In the genomic region with DNA sequence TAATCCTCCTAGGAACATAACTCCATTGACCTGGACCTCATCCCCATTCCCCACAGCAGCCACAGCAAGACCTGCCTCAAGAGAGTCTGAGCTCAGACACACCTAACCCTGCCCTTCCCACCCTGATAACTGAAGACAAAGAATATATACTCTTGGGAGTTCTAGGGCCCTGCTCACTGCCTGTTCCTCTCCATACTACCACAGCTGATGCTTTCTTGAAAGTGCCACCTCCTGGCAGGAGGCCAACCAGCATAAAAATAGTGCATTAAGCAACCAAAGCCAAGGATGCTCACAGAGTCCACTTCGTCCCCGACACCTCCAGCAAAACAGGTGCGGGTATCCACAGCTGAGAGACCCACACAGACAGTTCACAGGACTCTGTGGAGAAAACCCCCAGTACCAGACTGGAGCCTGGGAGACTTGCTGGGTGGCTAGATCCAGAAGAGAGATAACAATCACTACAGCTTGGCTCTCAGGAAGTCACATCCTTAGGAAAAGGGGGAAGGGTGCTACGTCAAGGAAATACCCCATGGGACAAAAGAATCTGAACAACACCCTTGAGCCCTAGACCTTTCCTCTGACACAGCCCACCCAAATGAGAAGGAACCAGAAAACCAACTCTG, we compare ENCODE assay signal across 21 cellular contexts.
"Had no signal": no experiment of that assay in that cellular context is flagged by ENCODE, and none has a peak within 500 bp of the region (broad histone marks: within the 10 kb centered on the region; RNA-seq: fewer than 3 reads in every experiment).

No MANE protein-coding gene starts in this region.

- H3K9ac ChIP-seq: parathyroid adenoma had no signal

- H3K9me3 Mint-ChIP-seq: activated B cell treated with CpG ODN at 0.5 μM for 24 hours; activated CD4-positive, alpha-beta memory T cell treated with anti-CD3 and anti-CD28 coated beads for 36 hours; activated naive CD8-positive, alpha-beta T cell treated with anti-CD3 and anti-CD28 coated beads for 36 hours; activated T-helper 17 cell treated with anti-CD3 and anti-CD28 coated beads, Interleukin-2, amount 50 U/mL, for 72 hours; dendritic cell treated with granulocyte-macrophage colony-stimulating factor and Interleukin-4, amounts not matched to agents 40 ng/mL and 50 ng/mL, for 4 days; natural killer cell treated with Interleukin-12 subunit alpha and Interleukin-12 subunit beta and Interleukin-15 and Interleukin-18, amount 100 ng/mL, for 72 hours had no signal

- H3K27me3 Mint-ChIP-seq: activated B cell treated with CpG ODN at 0.5 μM for 24 hours; activated CD4-positive, alpha-beta memory T cell treated with anti-CD3 and anti-CD28 coated beads for 36 hours; activated naive CD8-positive, alpha-beta T cell treated with anti-CD3 and anti-CD28 coated beads for 36 hours; activated T-helper 17 cell treated with anti-CD3 and anti-CD28 coated beads, Interleukin-2, amount 50 U/mL, for 72 hours; dendritic cell treated with granulocyte-macrophage colony-stimulating factor and Interleukin-4, amounts not matched to agents 40 ng/mL and 50 ng/mL, for 4 days; natural killer cell treated with Interleukin-12 subunit alpha and Interleukin-12 subunit beta and Interleukin-15 and Interleukin-18, amount 100 ng/mL, for 72 hours had no signal

- H3K27ac ChIP-seq: parathyroid adenoma, tibial artery had no signal

- H3K27me3 ChIP-seq: tibial artery had no signal

- H3K4me3 Mint-ChIP-seq: activated B cell treated with CpG ODN at 0.5 μM for 24 hours; activated CD4-positive, alpha-beta memory T cell treated with anti-CD3 and anti-CD28 coated beads for 36 hours; activated naive CD8-positive, alpha-beta T cell treated with anti-CD3 and anti-CD28 coated beads for 36 hours; activated T-helper 17 cell treated with anti-CD3 and anti-CD28 coated beads, Interleukin-2, amount 50 U/mL, for 72 hours; dendritic cell treated with granulocyte-macrophage colony-stimulating factor and Interleukin-4, amounts not matched to agents 40 ng/mL and 50 ng/mL, for 4 days; natural killer cell treated with Interleukin-12 subunit alpha and Interleukin-12 subunit beta and Interleukin-15 and Interleukin-18, amount 100 ng/mL, for 72 hours had no signal

- H3K4me3 ChIP-seq: tibial artery had no signal

- H3K4me1 ChIP-seq: parathyroid adenoma, tibial artery had no signal

- DNase-seq: activated B cell treated with CpG ODN at 0.5 μM for 24 hours; activated CD4-positive, alpha-beta memory T cell treated with anti-CD3 and anti-CD28 coated beads for 36 hours; activated CD4-positive, alpha-beta T cell treated with anti-CD3 and anti-CD28 coated beads for 4 hours; activated naive CD4-positive, alpha-beta T cell; activated naive CD8-positive, alpha-beta T cell treated with anti-CD3 and anti-CD28 coated beads for 36 hours; activated T-cell treated with anti-CD3 and anti-CD28 coated beads, Interleukin-2, amount 50 U/mL, for 1 hour; amniotic stem cell; effector memory CD4-positive, alpha-beta T cell; foreskin fibroblast; glutamatergic neuron; stimulated activated CD4-positive, alpha-beta T cell treated with anti-CD3 and anti-CD28 coated beads, Interleukin-12 subunit alpha, Interleukin-12 subunit beta, amount 100 ng/mL, for 4 hours; stimulated activated CD4-positive, alpha-beta T cell treated with anti-CD3 and anti-CD28 coated beads, Interleukin-1b, Interleukin-23, amount 100 ng/mL, for 48 hours; stimulated activated CD8-positive, alpha-beta memory T cell treated with anti-CD3 and anti-CD28 coated beads, Interleukin-4, amount 100 ng/mL, for 48 hours; stimulated activated naive CD4-positive, alpha-beta T cell; T-helper 1 cell; T-helper 9 cell; tibial artery had no signal

- H3K9me3 ChIP-seq: tibial artery had no signal

- H3K27ac Mint-ChIP-seq: activated B cell treated with CpG ODN at 0.5 μM for 24 hours; activated CD4-positive, alpha-beta memory T cell treated with anti-CD3 and anti-CD28 coated beads for 36 hours; activated naive CD8-positive, alpha-beta T cell treated with anti-CD3 and anti-CD28 coated beads for 36 hours; activated T-helper 17 cell treated with anti-CD3 and anti-CD28 coated beads, Interleukin-2, amount 50 U/mL, for 72 hours; dendritic cell treated with granulocyte-macrophage colony-stimulating factor and Interleukin-4, amounts not matched to agents 40 ng/mL and 50 ng/mL, for 4 days; natural killer cell treated with Interleukin-12 subunit alpha and Interleukin-12 subunit beta and Interleukin-15 and Interleukin-18, amount 100 ng/mL, for 72 hours had no signal

- ATAC-seq: activated T-helper 17 cell treated with anti-CD3 and anti-CD28 coated beads, Interleukin-2, amount 50 U/mL, for 72 hours; natural killer cell treated with Interleukin-12 subunit alpha and Interleukin-12 subunit beta and Interleukin-15 and Interleukin-18, amount 100 ng/mL, for 72 hours had no signal
